Comparison of ENCODE assay signal across 23 cellular contexts in the genomic region with DNA sequence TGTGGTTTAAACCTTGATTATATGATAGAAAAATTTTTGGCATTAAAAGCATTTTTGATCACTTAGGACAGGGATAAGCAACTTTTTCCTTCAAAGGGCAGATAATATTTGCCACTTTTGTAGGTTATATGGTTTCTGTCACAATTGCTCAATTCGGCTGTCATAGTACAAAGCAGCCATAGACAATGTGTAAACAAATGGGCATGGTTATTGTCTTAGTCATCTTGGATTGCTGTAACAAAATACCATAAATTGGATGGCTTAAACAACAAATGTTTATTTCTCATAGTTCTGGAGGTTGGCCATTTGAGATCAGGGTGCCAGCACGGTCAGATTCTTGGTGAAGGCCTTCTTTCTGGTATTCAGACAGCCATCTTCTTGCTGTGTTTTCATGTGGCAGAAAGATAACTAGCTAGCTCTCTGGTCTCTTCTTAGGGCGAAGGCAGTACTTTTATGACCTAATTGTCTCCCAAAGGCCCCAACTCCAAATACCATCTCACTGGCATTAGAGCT.
"Had no signal": no experiment of that assay in that cellular context is flagged by ENCODE, and none has a peak within 500 bp of the region (broad histone marks: within the 10 kb centered on the region; RNA-seq: fewer than 3 reads in every experiment).

No MANE protein-coding gene starts in this region.

- H3K27ac ChIP-seq: brain microvascular endothelial cell, epithelial cell of prostate, prostate gland, spleen, stomach, testis had no signal

- H3K4me3 ChIP-seq: prostate gland, spleen, stomach, testis had no signal

- DNase-seq: activated CD4-positive, alpha-beta T cell treated with anti-CD3 and anti-CD28 coated beads, Interleukin-2, amount 10 ng/mL, durations not matched to agents 7 days and 5 days; activated CD8-positive, alpha-beta memory T cell treated with anti-CD3 and anti-CD28 coated beads, Interleukin-2, amount 50 U/mL, for 48 hours; activated gamma-delta T cell; activated naive CD8-positive, alpha-beta T cell treated with anti-CD3 and anti-CD28 coated beads for 36 hours; activated T-cell treated with anti-CD3 and anti-CD28 coated beads, Interleukin-2, amount 50 U/mL, for 72 hours; anterior cingulate cortex; brain microvascular endothelial cell; cerebellar nuclear complex; dermis blood vessel endothelial cell; effector memory CD8-positive, alpha-beta T cell; hippocampal formation; kidney glomerular epithelial cell; left ventricle myocardium superior; nephron progenitor cell; occipital lobe; right cardiac atrium; spleen; stomach; T-cell; T-helper 9 cell; testis had no signal

- ATAC-seq: activated T-cell treated with anti-CD3 and anti-CD28 coated beads, Interleukin-2, amount 50 U/mL, for 72 hours; effector memory CD8-positive, alpha-beta T cell; left ventricle myocardium superior; right cardiac atrium; T-cell had no signal

- H3K9me3 ChIP-seq: prostate gland, spleen, stomach, testis had no signal

- H3K36me3 ChIP-seq: brain microvascular endothelial cell, prostate gland had no signal

- H3K4me1 ChIP-seq: prostate gland, spleen, stomach, testis had no signal

- H3K27me3 ChIP-seq: brain microvascular endothelial cell, spleen, stomach, testis had no signal
